ENCODE assay signal across 8 cellular contexts in genomic region chr3:4977001-4977888, GRCh38. TPM values are rescaled to one million over a fixed set of nuclear protein-coding genes. Genes with fewer than 3 reads are reported as not detected.
DNase-seq lines count a peak whose midpoint lies in the region; ATAC-seq, FAIRE-seq and TF ChIP-seq lines count a peak whose summit lies in the region.

No MANE protein-coding gene starts in this region.

- peak; percentile 36 for ATAC-seq in GM21825 (IDR thresholded peaks at IDR 0.05; ENCODE audit: unreplicated experiment)
- ATAC-seq in HepG2: peak; percentile 58

- DNase-seq in G401 (ENCODE audit: low spot score) (peak; percentile 69), LNCaP clone FGC (ENCODE audit: low read depth) (no peak), coronary artery (ENCODE audit: low spot score) (peak; percentile 91), HepG2 (ENCODE audit: low spot score) (peak; percentile 84), NCI-H128 (lab: John Stamatoyannopoulos, UW; ENCODE audit: unreplicated experiment) (no peak)
- peak; percentile 70 for DNase-seq in activated CD4-positive, CD25-positive, alpha-beta regulatory T cell treated with anti-CD3 and anti-CD28 coated beads, Interleukin-2, amount 50 U/mL, for 72 hours
- DNase-seq in stimulated activated CD4-positive, alpha-beta T cell treated with anti-CD3 and anti-CD28 coated beads, Interleukin-4, amount 100 ng/mL, for 4 hours: peak; percentile 33 to 47

- H3K36me3 ChIP-seq in HepG2 (replicated peaks in 1 of 2; ENCODE audit: control insufficient read depth in 1 of 2, insufficient read depth in 2 of 2, low read length in 2 of 2): peaks cover 0 to 11% of the 10 kb centered on the region in 2 experiments; a peak in 4 of 5 replicates

- POLR2A ChIA-PET in HepG2 (lab: Yijun Ruan, JAX): interaction anchor here (1.2 to 3.8 kb wide), 5 partner anchors 8 to 256 kb away, joined by 4 to 20 read pairs (median 5); no protein-coding TSS in a partner anchor

- H3K27me3 ChIP-seq in HepG2 (ENCODE audit: control insufficient read depth in 1 of 2, insufficient read depth in 2 of 2, low read length in 2 of 2): no peaks in the 10 kb centered on the region; a peak in 1 of 5 replicates

- peaks cover 28% of the 10 kb centered on the region for H3K79me2 ChIP-seq in HepG2 (ENCODE audit: insufficient read depth, low read length)

- 19% methylated on average over 32 of the region's 37 CpGs for WGBS in HepG2 (ENCODE audit: low lambda C conversion rate)

- in situ Hi-C loops in G401 (cut with HindIII; ENCODE audit: low sequenced_read_pairs) (no loop called here), HepG2 (cut with HindIII; ENCODE audit: extremely low pct_ligation_motif_present, low pct_unique_long_range_greater_than_20kb) (no loop called here)

- no peak for TF ChIP-seq CTCF in LNCaP clone FGC (IDR thresholded peaks at IDR 0.05; ENCODE audit: control insufficient read depth, extremely low read depth, insufficient read depth)
- no peak for TF ChIP-seq CTCF in coronary artery (IDR thresholded peaks at IDR 0.05)
- peak; percentile 54 for TF ChIP-seq CTCF in HepG2 (CRISPR knock-in tag; IDR thresholded peaks at IDR 0.05)

- no TSS peak for BruUV-seq in HepG2 (replicated peaks; lab: Mats Ljungman, UMichigan)

- TF ChIP-seq RAD21 in HepG2 (CRISPR knock-in tag; IDR thresholded peaks at IDR 0.05): no peak

- H3K4me2 ChIP-seq in HepG2 (ENCODE audit: low read depth, low read length): peak overlapping the region; percentile 97

- intact Hi-C loops in HepG2 (cut with micrococcal nuclease; ENCODE audit: unreplicated experiment): loop anchor here (2.0 to 5.0 kb wide), 5 partner anchors 50 to 320 kb away; partner anchors contain the start of gene ARL8B

- H3K9me3 ChIP-seq in HepG2 (ENCODE audit: low read length): no peaks in the 10 kb centered on the region

- peaks cover 18% of the 10 kb centered on the region for H4K20me1 ChIP-seq in HepG2 (ENCODE audit: insufficient read depth, low read length)

- peaks cover 24% of the 10 kb centered on the region for H3K4me1 ChIP-seq in HepG2 (ENCODE audit: insufficient read depth, low read length)

- H3K27ac ChIP-seq in coronary artery: peak overlapping the region; percentile 88 to 93
- peak overlapping the region; percentile 100 for H3K27ac ChIP-seq in HepG2 (ENCODE audit: extremely low read length, insufficient read depth, low read length)

- peak overlapping the region; percentile 89 for H3K9ac ChIP-seq in HepG2 (ENCODE audit: insufficient read depth, low read depth, low read length)

- peak overlapping the region; percentile 55 for H3K4me3 ChIP-seq in LNCaP clone FGC (ENCODE audit: low read depth, low read length)
- peak overlapping the region; percentile 93 for H3K4me3 ChIP-seq in coronary artery
- H3K4me3 ChIP-seq in HepG2 (replicated peaks in 1 of 3; ENCODE audit: insufficient read depth in 1 of 3, low read depth in 2 of 3, low read length in 3 of 3): peak overlapping the region; percentile 45 to 95 (median 57)

- 0 out of 4 replicates have a peak, but pooled peaks of 1 of the 2 experiments have one; percentile 20 for TF ChIP-seq EP300 in HepG2 (IDR thresholded peaks at IDR 0.05; ENCODE audit: low read depth in 2 of 2, low read length in 2 of 2)
- no peak for TF ChIP-seq EP300 in HepG2 (CRISPR knock-in tag; IDR thresholded peaks at IDR 0.05; ENCODE audit: borderline replicate concordance)

- H2AFZ ChIP-seq in HepG2 (ENCODE audit: low read length): no peak overlapping the region

- TF ChIP-seq POLR2A in HepG2 (IDR thresholded peaks at IDR 0.05; ENCODE audit: insufficient read depth in 1 of 2, low read depth in 2 of 2, low read length in 2 of 2): no peak

- peak; percentile 81 for FAIRE-seq in HepG2 (lab: Jason Lieb, UNC)

- CTCF ChIA-PET in HepG2 (lab: Yijun Ruan, JAX; ENCODE audit: low intra/inter-chr PET ratio, low total read pairs): interaction anchor here (1.2 to 1.5 kb wide), 2 partner anchors 257 to 266 kb away, joined by 4 to 15 read pairs; no protein-coding TSS in a partner anchor

TF ChIP-seq in HepG2, 621 proteins besides CTCF, POLR2A, EP300 and RAD21 (continues in another document):
- TF ChIP-seq ZNF576 (CRISPR knock-in tag; IDR thresholded peaks at IDR 0.05) (no peak), ZFP90 (CRISPR knock-in tag; IDR thresholded peaks at IDR 0.05; ENCODE audit: borderline replicate concordance) (peak; percentile 38; the same call in 1 of the 2 replicates), KAT2B (IDR thresholded peaks at IDR 0.05; ENCODE audit: borderline replicate concordance, low read depth, low read length) (no peak), MZF1 (CRISPR knock-in tag; IDR thresholded peaks at IDR 0.05; ENCODE audit: borderline replicate concordance) (0 out of 2 replicates have a peak, but pooled peaks have one; percentile 44), ZNF276 (CRISPR knock-in tag; IDR thresholded peaks at IDR 0.05; ENCODE audit: low read depth) (no peak), ZNF788 (CRISPR knock-in tag; IDR thresholded peaks at IDR 0.05; ENCODE audit: borderline replicate concordance) (peak; percentile 44; the same call in 1 of the 2 replicates), MBNL3 (CRISPR knock-in tag; conservative IDR thresholded peaks at IDR 0.05) (no peak), ZFAT (CRISPR knock-in tag; conservative IDR thresholded peaks at IDR 0.05) (no peak), HMG20A (CRISPR knock-in tag; IDR thresholded peaks at IDR 0.05; ENCODE audit: borderline replicate concordance) (peak; percentile 31; the same call in 1 of the 2 replicates), ZNF562 (CRISPR knock-in tag; IDR thresholded peaks at IDR 0.05; ENCODE audit: borderline replicate concordance) (no peak), ZNF564 (CRISPR knock-in tag; IDR thresholded peaks at IDR 0.05) (no peak), SNAPC2 (CRISPR knock-in tag; IDR thresholded peaks at IDR 0.05) (0 out of 2 replicates have a peak, but pooled peaks have one; percentile 49), ZBTB3 (CRISPR knock-in tag; IDR thresholded peaks at IDR 0.05; ENCODE audit: borderline replicate concordance, low read depth) (no peak), ZMYM2 (CRISPR knock-in tag; IDR thresholded peaks at IDR 0.05) (0 out of 2 replicates have a peak, but pooled peaks have one; percentile 66), ZNF362 (CRISPR knock-in tag; IDR thresholded peaks at IDR 0.05; ENCODE audit: borderline replicate concordance) (no peak; the same call in 1 of the 2 replicates), MEIS2 (CRISPR knock-in tag; IDR thresholded peaks at IDR 0.05) (peak; percentile 56; the same call in 1 of the 2 replicates), KLF12 (CRISPR knock-in tag; IDR thresholded peaks at IDR 0.05; ENCODE audit: borderline replicate concordance) (peak; percentile 52; the same call in 1 of the 2 replicates)

RNA-seq across cellular contexts. Expression of gene BHLHE40, which starts 2.0 kb away (rescaled TPM):
- 6.6 and 7.2 TPM in 2 replicates for total RNA-seq in G401 (2014; rRNA removed; shearing (Covaris generic))
- 1.8 and 2.6 TPM in 2 replicates for total RNA-seq in HepG2 (2016; rRNA removed; fragmentation: Illumina TruSeq; extraction: Trizol)
- 0.44 and 0.61 TPM in 2 replicates for total RNA-seq in HepG2 (2016; cell fraction: cytosol; rRNA removed; fragmentation: Illumina TruSeq; extraction: Trizol; ENCODE audit: low read depth)
- total RNA-seq in HepG2 (2016; cell fraction: insoluble cytoplasmic fraction; rRNA removed; fragmentation: Illumina TruSeq; extraction: Trizol): 2.3 and 2.7 TPM in 2 replicates
- total RNA-seq in HepG2 (2016; cell fraction: membrane; rRNA removed; fragmentation: Illumina TruSeq; extraction: Trizol): 1.5 TPM in 2 replicates
- 3.0 and 4.3 TPM in 2 replicates for total RNA-seq in HepG2 (2016; cell fraction: nucleus; rRNA removed; fragmentation: Illumina TruSeq; extraction: Trizol)
- polyA plus RNA-seq in HepG2 (2011; rRNA removed): 51.0 and 60.0 TPM in 2 replicates
- polyA plus RNA-seq in HepG2 (2011; cell fraction: cytosol; rRNA removed): 29.3 and 36.0 TPM in 2 replicates
- polyA plus RNA-seq in HepG2 (2011; cell fraction: nucleus; rRNA removed): 35.5 and 51.8 TPM in 2 replicates
- 145 and 159 TPM in 2 replicates for polyA plus RNA-seq in HepG2 (2012)
- 0.21 and 0.42 TPM in 2 replicates for polyA plus RNA-seq in HepG2 (2016; cell fraction: cytosol; fragmentation: Illumina TruSeq; extraction: Trizol; ENCODE audit: low read depth)
- 3.5 and 4.1 TPM in 2 replicates for polyA plus RNA-seq in HepG2 (2016; cell fraction: insoluble cytoplasmic fraction; fragmentation: Illumina TruSeq; extraction: Trizol; ENCODE audit: low read depth)
- 0.93 and 1.1 TPM in 2 replicates for polyA plus RNA-seq in HepG2 (2016; cell fraction: membrane; fragmentation: Illumina TruSeq; extraction: Trizol; ENCODE audit: low read depth)
- polyA plus RNA-seq in HepG2 (2016; cell fraction: nucleus; fragmentation: Illumina TruSeq; extraction: Trizol; ENCODE audit: insufficient read depth, low read depth): 5.9 and 7.0 TPM in 2 replicates
- polyA minus RNA-seq in HepG2 (2011; rRNA and poly(A)+ RNA removed; ENCODE audit: low replicate concordance): 17.6 and 68.5 TPM in 2 replicates
- 59.1 and 63.2 TPM in 2 replicates for polyA minus RNA-seq in HepG2 (2011; cell fraction: cytosol; rRNA and poly(A)+ RNA removed)
- polyA minus RNA-seq in HepG2 (2011; cell fraction: nucleus; rRNA and poly(A)+ RNA removed): 23.0 and 31.6 TPM in 2 replicates

Comparison
In these comparisons a context has a peak if more than half of its experiments do, and no peak if none do; other contexts are left out.
1. DNase-seq: peak in G401 (single experiment), activated CD4-positive, CD25-positive, alpha-beta regulatory T cell treated with anti-CD3 and anti-CD28 coated beads, Interleukin-2, amount 50 U/mL, for 72 hours (single experiment), coronary artery (single experiment), HepG2 (single experiment) and stimulated activated CD4-positive, alpha-beta T cell treated with anti-CD3 and anti-CD28 coated beads, Interleukin-4, amount 100 ng/mL, for 4 hours (2 of 2); none in LNCaP clone FGC (single experiment) and NCI-H128 (single experiment).
2. Peak in every context shown above with its lines, with median percentiles within 50 percentile points of each other: H3K4me3 ChIP-seq.